22 cellular contexts compared by ENCODE assay signal in the genomic region with DNA sequence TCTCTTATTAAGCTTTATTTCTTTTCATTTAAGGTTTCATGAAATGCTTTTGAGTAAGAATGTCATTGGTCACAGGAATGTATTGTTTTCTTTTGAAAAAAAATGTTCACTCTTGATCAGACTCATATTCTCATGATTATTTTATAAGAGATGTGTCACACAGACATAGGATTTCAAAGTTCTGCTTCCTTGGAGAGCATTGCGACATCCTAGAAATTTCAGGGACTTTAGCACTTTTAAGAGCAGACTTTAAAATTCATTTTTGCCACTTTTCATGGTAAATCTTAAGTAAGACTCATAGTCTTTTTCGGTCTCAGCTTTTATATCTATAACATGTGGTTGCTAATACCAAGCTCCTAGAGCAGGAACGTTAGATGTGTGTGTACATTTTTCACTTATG.
"Had no signal": no experiment of that assay in that cellular context is flagged by ENCODE, and none has a peak within 500 bp of the region (broad histone marks: within the 10 kb centered on the region; RNA-seq: fewer than 3 reads in every experiment).

No MANE protein-coding gene starts in this region.

- H3K4me3 Mint-ChIP-seq: immature natural killer cell; memory B cell; natural killer cell; stimulated activated effector memory CD8-positive, alpha-beta T cell treated with anti-CD3 and anti-CD28 coated beads, Interleukin-12 subunit alpha, Interleukin-12 subunit beta, amount 100 ng/mL, for 72 hours had no signal

- H3K36me3 Mint-ChIP-seq: immature natural killer cell; memory B cell; natural killer cell; stimulated activated effector memory CD8-positive, alpha-beta T cell treated with anti-CD3 and anti-CD28 coated beads, Interleukin-12 subunit alpha, Interleukin-12 subunit beta, amount 100 ng/mL, for 72 hours had no signal

- H3K27ac Mint-ChIP-seq: immature natural killer cell; memory B cell; natural killer cell; progenitor cell of endocrine pancreas; stimulated activated effector memory CD8-positive, alpha-beta T cell treated with anti-CD3 and anti-CD28 coated beads, Interleukin-12 subunit alpha, Interleukin-12 subunit beta, amount 100 ng/mL, for 72 hours had no signal

- H3K27ac ChIP-seq: coronary artery, esophagus squamous epithelium, parathyroid adenoma, right lobe of liver, stomach, thyroid gland, vagina had no signal

- DNase-seq: dermis blood vessel endothelial cell; effector memory CD4-positive, alpha-beta T cell; esophagus squamous epithelium; hypothalamus; immature natural killer cell; islet precursor cell; natural killer cell; occipital lobe; right lobe of liver; stimulated activated CD4-positive, alpha-beta T cell treated with anti-CD3 and anti-CD28 coated beads, Interleukin-2, amount 100 ng/mL, for 24 hours; stimulated activated CD4-positive, alpha-beta T cell treated with anti-CD3 and anti-CD28 coated beads, Interleukin-4, amount 100 ng/mL, for 24 hours; stimulated activated naive CD4-positive, alpha-beta T cell treated with Interleukin-2 at 50 U/mL for 16 hours; stomach; thyroid gland; trophoblast cell had no signal

- H3K9me3 ChIP-seq: esophagus squamous epithelium, right lobe of liver, stomach, thyroid gland, vagina had no signal

- ATAC-seq: natural killer cell; right lobe of liver; stimulated activated effector memory CD8-positive, alpha-beta T cell treated with anti-CD3 and anti-CD28 coated beads, Interleukin-12 subunit alpha, Interleukin-12 subunit beta, amount 100 ng/mL, for 72 hours had no signal

- H2AFZ ChIP-seq: parathyroid adenoma had no signal

- H3K4me1 Mint-ChIP-seq: immature natural killer cell; memory B cell; natural killer cell; stimulated activated effector memory CD8-positive, alpha-beta T cell treated with anti-CD3 and anti-CD28 coated beads, Interleukin-12 subunit alpha, Interleukin-12 subunit beta, amount 100 ng/mL, for 72 hours had no signal

- H3K4me3 ChIP-seq: coronary artery, esophagus squamous epithelium, lung, right lobe of liver, stomach, thyroid gland, vagina had no signal

- H3K9ac ChIP-seq: parathyroid adenoma had no signal

- H3K36me3 ChIP-seq: esophagus squamous epithelium, right lobe of liver, stomach, thyroid gland, vagina had no signal

- H3K27me3 Mint-ChIP-seq: memory B cell, progenitor cell of endocrine pancreas had no signal

- H3K79me2 ChIP-seq: parathyroid adenoma had no signal

- H3K27me3 ChIP-seq: esophagus squamous epithelium, right lobe of liver, stomach, thyroid gland, vagina had no signal

- H3K4me1 ChIP-seq: esophagus squamous epithelium, parathyroid adenoma, right lobe of liver, stomach, thyroid gland, vagina had no signal
